15 cellular contexts compared by ENCODE assay signal in genomic region chr15:86553116-86553515, GRCh38.
"Had no signal": no experiment of that assay in that cellular context is flagged by ENCODE, and none has a peak within 500 bp of the region (broad histone marks: within the 10 kb centered on the region; RNA-seq: fewer than 3 reads in every experiment).

No MANE protein-coding gene starts in this region.

- ATAC-seq: activated CD8-positive, alpha-beta T cell treated with anti-CD3 and anti-CD28 coated beads for 36 hours; activated T-cell treated with anti-CD3 and anti-CD28 coated beads, Interleukin-2, amount 50 U/mL, for 4 hours; left ventricle myocardium superior; stimulated activated memory B cell treated with anti-CD40 and anti-IgM and Interleukin-4, amounts not matched to agents 10 μg/mL and 1 μg/mL and 100 μg/mL, for 72 hours; WTC11 had no signal

- H2AFZ ChIP-seq: neural progenitor cell had no signal

- H3K4me1 ChIP-seq: esophagus muscularis mucosa, tibial artery had no signal

- H3K36me3 ChIP-seq: esophagus muscularis mucosa, neural progenitor cell, tibial artery had no signal

- H3K9me3 ChIP-seq: tibial artery had no signal

- H3K27ac ChIP-seq: esophagus muscularis mucosa, neural progenitor cell, tibial artery had no signal

- H3K9ac ChIP-seq: neural progenitor cell had no signal

- H3K27me3 ChIP-seq: dorsolateral prefrontal cortex, esophagus muscularis mucosa, neural progenitor cell, tibial artery had no signal

- DNase-seq: activated CD4-positive, alpha-beta T cell treated with anti-CD3 and anti-CD28 coated beads for 4 hours; activated CD8-positive, alpha-beta T cell treated with anti-CD3 and anti-CD28 coated beads for 36 hours; activated effector memory CD4-positive, alpha-beta T cell treated with Interleukin-2 at 50 U/mL for 16 hours; activated naive CD4-positive, alpha-beta T cell treated with anti-CD3 and anti-CD28 coated beads, Interleukin-2, amount 50 U/mL, for 16 hours; activated T-cell treated with anti-CD3 and anti-CD28 coated beads, Interleukin-2, amount 50 U/mL, for 4 hours; dorsolateral prefrontal cortex; kidney glomerular epithelial cell; left ventricle myocardium superior; stimulated activated CD4-positive, alpha-beta T cell treated with anti-CD3 and anti-CD28 coated beads, Interleukin-2, amount 100 ng/mL, for 48 hours; T-helper 2 cell; tibial artery had no signal

- H3K4me2 ChIP-seq: neural progenitor cell had no signal

- H3K4me3 ChIP-seq: dorsolateral prefrontal cortex, esophagus muscularis mucosa, neural progenitor cell, tibial artery had no signal
